Comparison of ENCODE assay signal across 1 cellular context in the genomic region with DNA sequence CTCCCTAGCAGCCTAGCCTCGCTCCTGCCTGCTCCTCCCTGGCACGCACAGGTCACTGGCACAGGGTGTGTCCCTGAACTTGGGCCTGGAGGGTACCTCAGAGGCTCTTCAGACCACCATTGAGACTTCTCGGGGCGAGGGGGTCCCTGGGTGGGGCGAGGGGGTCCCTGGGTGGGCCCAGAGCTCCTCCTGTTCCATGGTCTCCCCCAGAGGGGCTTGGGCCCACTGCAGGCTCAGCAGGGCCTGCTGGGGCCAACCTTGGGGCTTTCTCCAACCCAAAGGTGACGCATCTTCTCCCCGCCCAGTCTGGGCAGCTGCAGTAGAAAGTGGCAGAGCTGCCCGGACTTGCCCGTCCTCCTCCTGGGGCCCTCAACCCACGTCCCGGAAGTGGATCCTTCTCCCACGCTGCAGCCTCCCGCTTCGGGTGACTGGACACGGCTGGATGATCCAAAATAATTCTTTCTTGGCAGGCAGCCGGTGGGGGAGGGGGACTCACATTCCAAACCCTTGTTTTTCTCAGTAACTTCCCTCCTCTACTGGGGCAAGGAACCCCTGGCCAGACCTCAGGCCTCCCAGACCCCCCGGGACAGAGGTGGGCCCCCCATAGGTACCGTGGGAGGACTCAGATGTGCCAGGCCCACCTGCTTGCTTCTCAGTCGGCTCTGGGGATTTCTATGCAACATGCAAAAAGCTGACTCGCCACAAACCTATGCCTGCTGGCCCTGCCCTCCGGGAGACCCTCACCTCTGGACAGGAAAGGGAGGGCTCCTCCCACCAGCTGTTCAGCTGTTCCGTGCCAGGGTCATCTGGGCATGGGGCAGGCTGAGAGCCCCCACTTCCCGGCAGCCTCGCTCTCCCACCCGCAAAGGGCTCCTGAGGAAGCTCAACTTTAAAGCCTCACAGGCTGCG.
TF ChIP-seq lines count a peak whose summit lies in the region.

No MANE protein-coding gene starts in this region.

TF ChIP-seq in IMR-90, 13 proteins besides CTCF, POLR2A, EP300 and RAD21:
- no peak for TF ChIP-seq ELK1 (IDR thresholded peaks at IDR 0.05; ENCODE audit: borderline replicate concordance, low read depth, low read length)
- peak; percentile 58; the same call in 1 of the 2 replicates for TF ChIP-seq MXI1 (IDR thresholded peaks at IDR 0.05; ENCODE audit: borderline replicate concordance, low read depth, low read length)
- peak; percentile 63; the same call in 1 of the 2 replicates for TF ChIP-seq MAFK (IDR thresholded peaks at IDR 0.05; ENCODE audit: low read depth, low read length)
- TF ChIP-seq BHLHE40 (IDR thresholded peaks at IDR 0.05; ENCODE audit: low read depth, low read length): peak; percentile 24; the same call in 1 of the 2 replicates
- no peak for TF ChIP-seq SMC3 (IDR thresholded peaks at IDR 0.05; ENCODE audit: low read depth, low read length)
- TF ChIP-seq RFX5 (IDR thresholded peaks at IDR 0.05; ENCODE audit: low read depth, low read length): no peak
- no peak for TF ChIP-seq CEBPB (IDR thresholded peaks at IDR 0.05; ENCODE audit: low read depth, low read length)
- TF ChIP-seq NFE2L2 (IDR thresholded peaks at IDR 0.05; ENCODE audit: low read depth, low read length): no peak; the same call in 1 of the 2 replicates
- TF ChIP-seq CHD1 (IDR thresholded peaks at IDR 0.05; ENCODE audit: low read depth, low read length): peak; percentile 83; the same call in 1 of the 2 replicates
- 0 out of 2 replicates have a peak, but pooled peaks have one; percentile 55 for TF ChIP-seq FOS (IDR thresholded peaks at IDR 0.05; ENCODE audit: low read depth, low read length)
- no peak for TF ChIP-seq USF2 (IDR thresholded peaks at IDR 0.05; ENCODE audit: low read depth, low read length)
- TF ChIP-seq RCOR1 (IDR thresholded peaks at IDR 0.05; ENCODE audit: insufficient replicate concordance, low read length): peak; percentile 60
- TF ChIP-seq MAZ (IDR thresholded peaks at IDR 0.05; ENCODE audit: borderline replicate concordance, low read depth, low read length): peak; percentile 82
